Comparison of ENCODE assay signal across 23 cellular contexts in genomic region chr15:96031426-96031825, GRCh38.
"Had no signal": no experiment of that assay in that cellular context is flagged by ENCODE, and none has a peak within 500 bp of the region (broad histone marks: within the 10 kb centered on the region; RNA-seq: fewer than 3 reads in every experiment).

No MANE protein-coding gene starts in this region.

- H3K4me3 ChIP-seq: adrenal gland, SJSA1 had no signal

- H3K27me3 ChIP-seq: adrenal gland, SJSA1 had no signal

- H3K9me3 Mint-ChIP-seq: activated CD8-positive, alpha-beta T cell treated with anti-CD3 and anti-CD28 coated beads for 36 hours; activated naive CD8-positive, alpha-beta T cell treated with anti-CD3 and anti-CD28 coated beads, Interleukin-2, amount 10 ng/mL, durations not matched to agents 7 days and 5 days; activated T-helper 2 cell treated with anti-CD3 and anti-CD28 coated beads, Interferon-gamma antibody, Interleukin-2, Interleukin-4, amounts not matched to agents 10 μg/mL and 5 μg/mL and 100 μg/mL, durations not matched to agents 14 hours and 24 hours and 36 hours; T-helper 1 cell treated with Interleukin-12 subunit alpha and Interleukin-12 subunit beta and Interleukin-4 antibody, amounts not matched to agents 30 μg/mL and 1 μg/mL, for 36 hours had no signal

- H3K4me1 Mint-ChIP-seq: activated naive CD8-positive, alpha-beta T cell treated with anti-CD3 and anti-CD28 coated beads, Interleukin-2, amount 10 ng/mL, durations not matched to agents 7 days and 5 days had no signal

- H3K4me1 ChIP-seq: adrenal gland, SJSA1 had no signal

- H3K36me3 Mint-ChIP-seq: activated naive CD8-positive, alpha-beta T cell treated with anti-CD3 and anti-CD28 coated beads, Interleukin-2, amount 10 ng/mL, durations not matched to agents 7 days and 5 days had no signal

- H3K36me3 ChIP-seq: adrenal gland, SJSA1 had no signal

- ATAC-seq: activated CD4-positive, CD25-positive, alpha-beta regulatory T cell treated with anti-CD3 and anti-CD28 coated beads, Interleukin-2, amount 50 U/mL, for 24 hours; activated CD8-positive, alpha-beta T cell treated with anti-CD3 and anti-CD28 coated beads for 36 hours; activated T-cell treated with anti-CD3 and anti-CD28 coated beads, Interleukin-2, amount 50 U/mL, for 72 hours; PC-3 had no signal

- FAIRE-seq: colon, RCC 7860 had no signal

- H3K9me3 ChIP-seq: adrenal gland, SJSA1 had no signal

- DNase-seq: activated CD4-positive, alpha-beta T cell treated with anti-CD3 and anti-CD28 coated beads for 4 hours; activated CD8-positive, alpha-beta memory T cell treated with anti-CD3 and anti-CD28 coated beads, Interleukin-2, amount 50 U/mL, for 4 hours; activated CD8-positive, alpha-beta T cell treated with anti-CD3 and anti-CD28 coated beads for 36 hours; activated naive CD4-positive, alpha-beta T cell treated with anti-CD3 and anti-CD28 coated beads, Interleukin-2, amount 50 U/mL, for 16 hours; activated naive CD8-positive, alpha-beta T cell treated with anti-CD3 and anti-CD28 coated beads, Interleukin-2, amount 10 ng/mL, durations not matched to agents 7 days and 5 days; activated T-cell treated with anti-CD3 and anti-CD28 coated beads, Interleukin-2, amount 50 U/mL, for 72 hours; adrenal gland; anterior cingulate cortex; cerebellar nuclear complex; NCI-H1105 treated with DMSO at 0.1 percent for 48 hours; NCI-H1436 treated with DMSO at 0.1 percent for 48 hours; NCI-H187; NCI-H2081 treated with DMSO at 0.1 percent for 48 hours; NCI-H2227 treated with DMSO at 0.1 percent for 48 hours; NCI-H526; PC-3; SHP77 had no signal

- H3K27ac Mint-ChIP-seq: activated CD8-positive, alpha-beta T cell treated with anti-CD3 and anti-CD28 coated beads for 36 hours; activated naive CD8-positive, alpha-beta T cell treated with anti-CD3 and anti-CD28 coated beads, Interleukin-2, amount 10 ng/mL, durations not matched to agents 7 days and 5 days; activated T-cell treated with anti-CD3 and anti-CD28 coated beads, Interleukin-2, amount 50 U/mL, for 72 hours; activated T-helper 2 cell treated with anti-CD3 and anti-CD28 coated beads, Interferon-gamma antibody, Interleukin-2, Interleukin-4, amounts not matched to agents 10 μg/mL and 5 μg/mL and 100 μg/mL, durations not matched to agents 14 hours and 24 hours and 36 hours; T-helper 1 cell treated with Interleukin-12 subunit alpha and Interleukin-12 subunit beta and Interleukin-4 antibody, amounts not matched to agents 30 μg/mL and 1 μg/mL, for 36 hours had no signal

- H3K4me3 Mint-ChIP-seq: activated CD8-positive, alpha-beta T cell treated with anti-CD3 and anti-CD28 coated beads for 36 hours; activated naive CD8-positive, alpha-beta T cell treated with anti-CD3 and anti-CD28 coated beads, Interleukin-2, amount 10 ng/mL, durations not matched to agents 7 days and 5 days; activated T-cell treated with anti-CD3 and anti-CD28 coated beads, Interleukin-2, amount 50 U/mL, for 72 hours; T-helper 1 cell treated with Interleukin-12 subunit alpha and Interleukin-12 subunit beta and Interleukin-4 antibody, amounts not matched to agents 30 μg/mL and 1 μg/mL, for 36 hours had no signal

- H3K27ac ChIP-seq: adrenal gland, SJSA1 had no signal
